In genomic region chr6:137234505-137234863, GRCh38 we compare ENCODE assay signal across 1 cellular context.
A peak's percentile ranks its signal among the peaks of the same experiment; 100 is the strongest.
TF ChIP-seq lines count a peak whose summit lies in the region.

No MANE protein-coding gene starts in this region.

TF ChIP-seq in GM12878, 131 proteins besides CTCF, POLR2A, EP300 and RAD21 (continued from another document and continues in another):
- TF ChIP-seq BMI1 (IDR thresholded peaks at IDR 0.05; ENCODE audit: borderline replicate concordance) (no peak), TCF3 (IDR thresholded peaks at IDR 0.05; ENCODE audit: borderline replicate concordance, insufficient read depth, low read depth, low read length) (no peak), FOXK2 (IDR thresholded peaks at IDR 0.05) (no peak), RAD51 (IDR thresholded peaks at IDR 0.05) (no peak), ZNF384 (IDR thresholded peaks at IDR 0.05; ENCODE audit: borderline replicate concordance, low read depth, low read length) (peak; percentile 94), LARP7 (IDR thresholded peaks at IDR 0.05) (no peak), NRF1 (conservative IDR thresholded peaks at IDR 0.05; ENCODE audit: low read depth, low read length) (no peak), ZBTB4 (CRISPR knock-in tag; IDR thresholded peaks at IDR 0.05) (no peak), CHD1 (IDR thresholded peaks at IDR 0.05; ENCODE audit: low read depth, low read length) (no peak), ZNF622 (IDR thresholded peaks at IDR 0.05) (no peak), ZNF207 (IDR thresholded peaks at IDR 0.05; ENCODE audit: borderline replicate concordance) (no peak), EED (IDR thresholded peaks at IDR 0.05; ENCODE audit: low read depth) (peak; percentile 68), USF2 (IDR thresholded peaks at IDR 0.05; ENCODE audit: borderline replicate concordance, low read depth, low read length) (no peak), TCF12 (IDR thresholded peaks at IDR 0.05; ENCODE audit: low read depth, low read length) (no peak), EGR1 (IDR thresholded peaks at IDR 0.05; ENCODE audit: borderline replicate concordance in 1 of 2, low read depth in 2 of 2, low read length in 2 of 2) (peak in 1 of 2 experiments; percentile 84; a peak in 2 of 3 replicates), RELA (IDR thresholded peaks at IDR 0.05; ENCODE audit: borderline replicate concordance, partially characterized antibody) (no peak), RBBP5 (conservative IDR thresholded peaks at IDR 0.05) (no peak), NFXL1 (IDR thresholded peaks at IDR 0.05; ENCODE audit: borderline replicate concordance) (no peak), JUND (IDR thresholded peaks at IDR 0.05; ENCODE audit: low read depth, low read length) (0 out of 2 replicates have a peak, but pooled peaks have one; percentile 37), CEBPB (IDR thresholded peaks at IDR 0.05; ENCODE audit: borderline replicate concordance in 1 of 2, low read depth in 2 of 2, low read length in 2 of 2) (peak in 1 of 2 experiments; percentile 87; a peak in 2 of 4 replicates), JUNB (IDR thresholded peaks at IDR 0.05) (peak; percentile 91), SMC3 (IDR thresholded peaks at IDR 0.05; ENCODE audit: borderline replicate concordance, low read length) (no peak), ZZZ3 (IDR thresholded peaks at IDR 0.05; ENCODE audit: control insufficient read depth, insufficient read length, low read depth) (no peak), DPF2 (IDR thresholded peaks at IDR 0.05) (peak; percentile 20; the same call in 1 of the 2 replicates), BRCA1 (IDR thresholded peaks at IDR 0.05; ENCODE audit: low read depth, low read length) (no peak), MTA2 (IDR thresholded peaks at IDR 0.05; ENCODE audit: low read depth) (no peak), RUNX3 (IDR thresholded peaks at IDR 0.05; ENCODE audit: low read length) (peak; percentile 73), FOS (IDR thresholded peaks at IDR 0.05; ENCODE audit: borderline replicate concordance, extremely low read depth, insufficient read length) (no peak), PRDM15 (CRISPR knock-in tag; IDR thresholded peaks at IDR 0.05) (no peak), MEF2A (IDR thresholded peaks at IDR 0.05; ENCODE audit: insufficient read depth, low read depth, low read length) (peak; percentile 81; the same call in 1 of the 2 replicates), E4F1 (IDR thresholded peaks at IDR 0.05; ENCODE audit: borderline replicate concordance, partially characterized antibody) (no peak), CHD4 (IDR thresholded peaks at IDR 0.05) (no peak), PBX3 (IDR thresholded peaks at IDR 0.05; ENCODE audit: insufficient replicate concordance, low read depth, low read length) (no peak), KAT2A (conservative IDR thresholded peaks at IDR 0.05; ENCODE audit: control insufficient read depth, low read depth, low read length) (no peak), NR2C2 (IDR thresholded peaks at IDR 0.05; ENCODE audit: borderline replicate concordance, control insufficient read depth, insufficient read length, low read depth) (no peak), CBFB (IDR thresholded peaks at IDR 0.05; ENCODE audit: low read depth) (no peak), ESRRA (IDR thresholded peaks at IDR 0.05; ENCODE audit: low read length) (no peak), SP1 (IDR thresholded peaks at IDR 0.05; ENCODE audit: low read depth, low read length) (no peak), ZBED1 (IDR thresholded peaks at IDR 0.05; ENCODE audit: borderline replicate concordance) (peak; percentile 77; the same call in 1 of the 2 replicates), EZH2 (IDR thresholded peaks at IDR 0.05; ENCODE audit: borderline replicate concordance, control insufficient read depth, low read depth, low read length) (no peak)
- TF ChIP-seq, protein P1, sequence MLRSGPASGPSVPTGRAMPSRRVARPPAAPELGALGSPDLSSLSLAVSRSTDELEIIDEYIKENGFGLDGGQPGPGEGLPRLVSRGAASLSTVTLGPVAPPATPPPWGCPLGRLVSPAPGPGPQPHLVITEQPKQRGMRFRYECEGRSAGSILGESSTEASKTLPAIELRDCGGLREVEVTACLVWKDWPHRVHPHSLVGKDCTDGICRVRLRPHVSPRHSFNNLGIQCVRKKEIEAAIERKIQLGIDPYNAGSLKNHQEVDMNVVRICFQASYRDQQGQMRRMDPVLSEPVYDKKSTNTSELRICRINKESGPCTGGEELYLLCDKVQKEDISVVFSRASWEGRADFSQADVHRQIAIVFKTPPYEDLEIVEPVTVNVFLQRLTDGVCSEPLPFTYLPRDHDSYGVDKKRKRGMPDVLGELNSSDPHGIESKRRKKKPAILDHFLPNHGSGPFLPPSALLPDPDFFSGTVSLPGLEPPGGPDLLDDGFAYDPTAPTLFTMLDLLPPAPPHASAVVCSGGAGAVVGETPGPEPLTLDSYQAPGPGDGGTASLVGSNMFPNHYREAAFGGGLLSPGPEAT (IDR thresholded peaks at IDR 0.05; ENCODE audit: low read depth): 0 out of 2 replicates have a peak, but pooled peaks have one; percentile 43
- TF ChIP-seq, protein P2, sequence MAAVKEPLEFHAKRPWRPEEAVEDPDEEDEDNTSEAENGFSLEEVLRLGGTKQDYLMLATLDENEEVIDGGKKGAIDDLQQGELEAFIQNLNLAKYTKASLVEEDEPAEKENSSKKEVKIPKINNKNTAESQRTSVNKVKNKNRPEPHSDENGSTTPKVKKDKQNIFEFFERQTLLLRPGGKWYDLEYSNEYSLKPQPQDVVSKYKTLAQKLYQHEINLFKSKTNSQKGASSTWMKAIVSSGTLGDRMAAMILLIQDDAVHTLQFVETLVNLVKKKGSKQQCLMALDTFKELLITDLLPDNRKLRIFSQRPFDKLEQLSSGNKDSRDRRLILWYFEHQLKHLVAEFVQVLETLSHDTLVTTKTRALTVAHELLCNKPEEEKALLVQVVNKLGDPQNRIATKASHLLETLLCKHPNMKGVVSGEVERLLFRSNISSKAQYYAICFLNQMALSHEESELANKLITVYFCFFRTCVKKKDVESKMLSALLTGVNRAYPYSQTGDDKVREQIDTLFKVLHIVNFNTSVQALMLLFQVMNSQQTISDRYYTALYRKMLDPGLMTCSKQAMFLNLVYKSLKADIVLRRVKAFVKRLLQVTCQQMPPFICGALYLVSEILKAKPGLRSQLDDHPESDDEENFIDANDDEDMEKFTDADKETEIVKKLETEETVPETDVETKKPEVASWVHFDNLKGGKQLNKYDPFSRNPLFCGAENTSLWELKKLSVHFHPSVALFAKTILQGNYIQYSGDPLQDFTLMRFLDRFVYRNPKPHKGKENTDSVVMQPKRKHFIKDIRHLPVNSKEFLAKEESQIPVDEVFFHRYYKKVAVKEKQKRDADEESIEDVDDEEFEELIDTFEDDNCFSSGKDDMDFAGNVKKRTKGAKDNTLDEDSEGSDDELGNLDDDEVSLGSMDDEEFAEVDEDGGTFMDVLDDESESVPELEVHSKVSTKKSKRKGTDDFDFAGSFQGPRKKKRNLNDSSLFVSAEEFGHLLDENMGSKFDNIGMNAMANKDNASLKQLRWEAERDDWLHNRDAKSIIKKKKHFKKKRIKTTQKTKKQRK (IDR thresholded peaks at IDR 0.05; ENCODE audit: low read depth, low read length): no peak
- TF ChIP-seq, protein P3, sequence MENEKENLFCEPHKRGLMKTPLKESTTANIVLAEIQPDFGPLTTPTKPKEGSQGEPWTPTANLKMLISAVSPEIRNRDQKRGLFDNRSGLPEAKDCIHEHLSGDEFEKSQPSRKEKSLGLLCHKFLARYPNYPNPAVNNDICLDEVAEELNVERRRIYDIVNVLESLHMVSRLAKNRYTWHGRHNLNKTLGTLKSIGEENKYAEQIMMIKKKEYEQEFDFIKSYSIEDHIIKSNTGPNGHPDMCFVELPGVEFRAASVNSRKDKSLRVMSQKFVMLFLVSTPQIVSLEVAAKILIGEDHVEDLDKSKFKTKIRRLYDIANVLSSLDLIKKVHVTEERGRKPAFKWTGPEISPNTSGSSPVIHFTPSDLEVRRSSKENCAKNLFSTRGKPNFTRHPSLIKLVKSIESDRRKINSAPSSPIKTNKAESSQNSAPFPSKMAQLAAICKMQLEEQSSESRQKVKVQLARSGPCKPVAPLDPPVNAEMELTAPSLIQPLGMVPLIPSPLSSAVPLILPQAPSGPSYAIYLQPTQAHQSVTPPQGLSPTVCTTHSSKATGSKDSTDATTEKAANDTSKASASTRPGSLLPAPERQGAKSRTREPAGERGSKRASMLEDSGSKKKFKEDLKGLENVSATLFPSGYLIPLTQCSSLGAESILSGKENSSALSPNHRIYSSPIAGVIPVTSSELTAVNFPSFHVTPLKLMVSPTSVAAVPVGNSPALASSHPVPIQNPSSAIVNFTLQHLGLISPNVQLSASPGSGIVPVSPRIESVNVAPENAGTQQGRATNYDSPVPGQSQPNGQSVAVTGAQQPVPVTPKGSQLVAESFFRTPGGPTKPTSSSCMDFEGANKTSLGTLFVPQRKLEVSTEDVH (IDR thresholded peaks at IDR 0.05; ENCODE audit: low read depth, partially characterized antibody): no peak
